8 cellular contexts compared by ENCODE assay signal in genomic region chr3:49786357-49787181, GRCh38. TPM values are rescaled to one million over a fixed set of nuclear protein-coding genes. Genes with fewer than 3 reads are reported as not detected.
A peak's percentile ranks its signal among the peaks of the same experiment; 100 is the strongest.
DNase-seq lines count a peak whose midpoint lies in the region; ATAC-seq and TF ChIP-seq lines count a peak whose summit lies in the region.

TSS of gene IP6K1 (minus strand) at chr3:49786542. CDS start at chr3:49748040, 38,502 bp downstream.

- H3K4me1 ChIP-seq in mononuclear cell (ENCODE audit: insufficient read depth, low read length), result peaks cover 27% of the 10 kb centered on the region

- peak within 1 kb of the TSS; percentile 87 to 97 (median 96) for H3K4me3 Mint-ChIP-seq in IgD-negative memory B cell

- H3K9me3 Mint-ChIP-seq in IgD-negative memory B cell, result no peaks in the 10 kb centered on the region

- no peak for TF ChIP-seq CTCF in epithelial cell of esophagus (IDR thresholded peaks at IDR 0.05; ENCODE audit: insufficient read depth, low read depth, low read length, missing control alignments)

- H3K4me3 ChIP-seq in epithelial cell of esophagus (ENCODE audit: low read length) (peak within 1 kb of the TSS; percentile 90), mononuclear cell (ENCODE audit: low read length) (peak within 1 kb of the TSS; percentile 98)

- peaks cover 14 to 15% (median 14%) of the 10 kb centered on the region in 3 donors for H3K4me1 Mint-ChIP-seq in IgD-negative memory B cell

- H3K27me3 ChIP-seq in mononuclear cell (ENCODE audit: insufficient read depth, low read length), result no peaks in the 10 kb centered on the region

- H3K27me3 Mint-ChIP-seq in IgD-negative memory B cell, result no peaks in the 10 kb centered on the region

- no peaks in the 10 kb centered on the region for H3K9me3 ChIP-seq in mononuclear cell (ENCODE audit: low read depth, low read length)

- DNase-seq in DMS114 treated with DMSO at 0.1 percent for 48 hours (lab: John Stamatoyannopoulos, UW; ENCODE audit: unreplicated experiment) (peak; percentile 98), OCI-M2 (lab: John Stamatoyannopoulos, UW; ENCODE audit: unreplicated experiment) (peak; percentile 93), activated T-cell treated with anti-CD3 and anti-CD28 coated beads for 4 hours (peak; percentile 99), epithelial cell of esophagus (ENCODE audit: low read depth) (peak; percentile 100)
- peak; percentile 98 to 99 for DNase-seq in stimulated activated CD8-positive, alpha-beta memory T cell treated with anti-CD3 and anti-CD28 coated beads, Interleukin-4, amount 100 ng/mL, for 1 hour (ENCODE audit: low read depth in 2 of 2, low spot score in 1 of 2)

- peak; percentile 99 for ATAC-seq in GM21529 (IDR thresholded peaks at IDR 0.05; ENCODE audit: unreplicated experiment)

- peak within 1 kb of the TSS; percentile 96 to 99 (median 98) for H3K27ac Mint-ChIP-seq in IgD-negative memory B cell

- H3K36me3 Mint-ChIP-seq in IgD-negative memory B cell, result peaks cover 5% of the 10 kb centered on the region

RNA-seq across cellular contexts. Expression of gene IP6K1, which starts in this region (rescaled TPM):
- 28.7 TPM for polyA plus RNA-seq in IgD-negative memory B cell
- total RNA-seq in mononuclear cell, result 31.7 TPM

Comparison
In these comparisons a context has a peak if more than half of its experiments do, and no peak if none do; other contexts are left out.
1. Peak in every context shown above with its lines: DNase-seq, ATAC-seq and H3K4me3 ChIP-seq.